18 cellular contexts compared by ENCODE assay signal in genomic region chr6:107218142-107218541, GRCh38.
"Had no signal": no experiment of that assay in that cellular context is flagged by ENCODE, and none has a peak within 500 bp of the region (broad histone marks: within the 10 kb centered on the region; RNA-seq: fewer than 3 reads in every experiment).

No MANE protein-coding gene starts in this region.

- H3K27me3 ChIP-seq: ascending aorta, colonic mucosa, tibial nerve, uterus had no signal

- H3K27ac ChIP-seq: ascending aorta, colonic mucosa, left ventricle myocardium inferior, psoas muscle, tibial nerve, uterus had no signal

- H3K27me3 Mint-ChIP-seq: activated CD4-positive, alpha-beta memory T cell treated with anti-CD3 and anti-CD28 coated beads, Interleukin-2, amount 10 ng/mL, durations not matched to agents 7 days and 5 days; activated CD8-positive, alpha-beta memory T cell treated with anti-CD3 and anti-CD28 coated beads, Interleukin-2, amount 10 ng/mL, durations not matched to agents 7 days and 5 days; central memory CD8-positive, alpha-beta T cell; stimulated activated naive CD8-positive, alpha-beta T cell treated with anti-CD3 and anti-CD28 coated beads, Interleukin-15, Interleukin-2, amounts not matched to agents 100 ng/mL and 50 ng/mL, for 24 hours had no signal

- H3K36me3 Mint-ChIP-seq: activated CD8-positive, alpha-beta memory T cell treated with anti-CD3 and anti-CD28 coated beads, Interleukin-2, amount 10 ng/mL, durations not matched to agents 7 days and 5 days had no signal

- H3K4me3 ChIP-seq: ascending aorta, colonic mucosa, left ventricle myocardium inferior, psoas muscle, tibial nerve, uterus had no signal

- H3K9me3 Mint-ChIP-seq: activated CD4-positive, alpha-beta memory T cell treated with anti-CD3 and anti-CD28 coated beads, Interleukin-2, amount 10 ng/mL, durations not matched to agents 7 days and 5 days; central memory CD8-positive, alpha-beta T cell; immature natural killer cell; stimulated activated naive CD8-positive, alpha-beta T cell treated with anti-CD3 and anti-CD28 coated beads, Interleukin-15, Interleukin-2, amounts not matched to agents 100 ng/mL and 50 ng/mL, for 24 hours had no signal

- H3K9me3 ChIP-seq: ascending aorta, colonic mucosa, left ventricle myocardium inferior, psoas muscle, tibial nerve, uterus had no signal

- H3K36me3 ChIP-seq: ascending aorta, colonic mucosa, left ventricle myocardium inferior, tibial nerve, uterus had no signal

- H3K4me1 Mint-ChIP-seq: central memory CD8-positive, alpha-beta T cell had no signal

- H3K4me3 Mint-ChIP-seq: activated CD4-positive, alpha-beta memory T cell treated with anti-CD3 and anti-CD28 coated beads, Interleukin-2, amount 10 ng/mL, durations not matched to agents 7 days and 5 days; activated CD8-positive, alpha-beta memory T cell treated with anti-CD3 and anti-CD28 coated beads, Interleukin-2, amount 10 ng/mL, durations not matched to agents 7 days and 5 days; central memory CD8-positive, alpha-beta T cell; immature natural killer cell; stimulated activated naive CD8-positive, alpha-beta T cell treated with anti-CD3 and anti-CD28 coated beads, Interleukin-15, Interleukin-2, amounts not matched to agents 100 ng/mL and 50 ng/mL, for 24 hours had no signal

- DNase-seq: activated CD4-positive, alpha-beta memory T cell treated with anti-CD3 and anti-CD28 coated beads, Interleukin-2, amount 10 ng/mL, durations not matched to agents 7 days and 5 days; activated CD4-positive, alpha-beta T cell treated with anti-CD3 and anti-CD28 coated beads for 4 hours; activated CD8-positive, alpha-beta memory T cell treated with anti-CD3 and anti-CD28 coated beads, Interleukin-2, amount 10 ng/mL, durations not matched to agents 7 days and 5 days; activated naive CD4-positive, alpha-beta T cell treated with anti-CD3 and anti-CD28 coated beads, Interleukin-2, amount 50 U/mL, for 16 hours; colonic mucosa; erythroblast; foreskin melanocyte; head of caudate nucleus; immature natural killer cell; kidney glomerular epithelial cell; left ventricle myocardium inferior; psoas muscle; right cardiac atrium; uterus had no signal

- ATAC-seq: activated CD8-positive, alpha-beta memory T cell treated with anti-CD3 and anti-CD28 coated beads, Interleukin-2, amount 10 ng/mL, durations not matched to agents 7 days and 5 days; psoas muscle; right cardiac atrium had no signal

- H3K4me1 ChIP-seq: ascending aorta, colonic mucosa, psoas muscle, tibial nerve, uterus had no signal

- H3K27ac Mint-ChIP-seq: activated CD4-positive, alpha-beta memory T cell treated with anti-CD3 and anti-CD28 coated beads, Interleukin-2, amount 10 ng/mL, durations not matched to agents 7 days and 5 days; activated CD8-positive, alpha-beta memory T cell treated with anti-CD3 and anti-CD28 coated beads, Interleukin-2, amount 10 ng/mL, durations not matched to agents 7 days and 5 days; stimulated activated naive CD8-positive, alpha-beta T cell treated with anti-CD3 and anti-CD28 coated beads, Interleukin-15, Interleukin-2, amounts not matched to agents 100 ng/mL and 50 ng/mL, for 24 hours had no signal
